In the genomic region with DNA sequence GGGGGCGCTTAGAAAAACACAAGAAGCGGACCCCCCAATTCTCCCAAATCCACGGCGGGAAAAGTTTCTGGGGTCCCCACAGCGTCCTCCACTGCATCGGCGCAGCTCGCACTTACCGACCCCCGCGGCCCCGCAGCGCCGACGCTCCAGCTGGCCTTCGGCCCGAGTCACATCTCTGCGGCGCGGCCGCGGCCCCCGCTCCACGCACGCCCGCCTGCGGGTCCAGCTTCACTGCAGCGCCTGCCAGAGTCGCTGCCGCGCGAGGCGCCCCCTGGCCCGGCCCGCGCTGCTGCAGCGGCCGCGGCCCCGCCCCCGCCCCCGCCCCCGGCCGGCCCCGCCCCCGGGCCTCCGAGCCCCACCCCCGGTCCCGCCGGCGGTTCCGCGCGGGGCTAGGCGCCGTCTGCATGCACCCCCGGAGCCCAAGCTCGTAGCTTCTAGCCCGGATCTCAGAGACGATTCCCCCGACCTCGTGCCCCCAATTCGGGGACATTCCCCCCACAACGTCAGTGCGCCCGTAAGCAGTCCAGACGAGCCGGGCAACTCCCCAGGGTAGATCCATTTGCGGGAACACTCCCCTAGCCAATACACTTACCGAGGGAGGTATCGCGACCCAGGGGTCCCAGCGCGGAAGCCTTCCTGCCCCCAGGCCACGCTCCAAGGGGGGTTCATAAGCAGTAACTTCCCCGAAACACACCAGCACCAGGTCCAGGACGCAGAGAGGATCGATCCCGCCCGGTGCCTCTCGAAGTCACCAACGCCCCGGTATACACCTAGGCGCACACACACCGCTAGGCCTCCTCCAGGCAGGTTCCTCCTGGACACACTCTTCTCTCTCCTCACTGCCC, we compare ENCODE assay signal across 8 cellular contexts. TPM values are rescaled to one million over a fixed set of nuclear protein-coding genes. Genes with fewer than 3 reads are reported as not detected.
DNase-seq lines count a peak whose midpoint lies in the region; ATAC-seq and TF ChIP-seq lines count a peak whose summit lies in the region.

A gene with protein sequence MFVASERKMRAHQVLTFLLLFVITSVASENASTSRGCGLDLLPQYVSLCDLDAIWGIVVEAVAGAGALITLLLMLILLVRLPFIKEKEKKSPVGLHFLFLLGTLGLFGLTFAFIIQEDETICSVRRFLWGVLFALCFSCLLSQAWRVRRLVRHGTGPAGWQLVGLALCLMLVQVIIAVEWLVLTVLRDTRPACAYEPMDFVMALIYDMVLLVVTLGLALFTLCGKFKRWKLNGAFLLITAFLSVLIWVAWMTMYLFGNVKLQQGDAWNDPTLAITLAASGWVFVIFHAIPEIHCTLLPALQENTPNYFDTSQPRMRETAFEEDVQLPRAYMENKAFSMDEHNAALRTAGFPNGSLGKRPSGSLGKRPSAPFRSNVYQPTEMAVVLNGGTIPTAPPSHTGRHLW (minus strand): TSS at position 238 of the 845 bp plus-strand sequence. CDS start 12,003 bp downstream, outside the sequence.

- H2AFZ ChIP-seq in KMS-11 (ENCODE audit: low read depth): peak within 1 kb of the TSS; percentile 92

- no peak for ATAC-seq in GM18498 (IDR thresholded peaks at IDR 0.05; ENCODE audit: unreplicated experiment)
- ATAC-seq in HG03039 (IDR thresholded peaks at IDR 0.05; ENCODE audit: unreplicated experiment): no peak

- H3K79me2 ChIP-seq in KMS-11 (ENCODE audit: insufficient read depth, low read depth): no peaks in the 10 kb centered on the region

- H3K9me3 ChIP-seq in CD4-positive, alpha-beta memory T cell (ENCODE audit: control insufficient read depth in 1 of 2, low read length in 2 of 2): no peaks in the 10 kb centered on the region

- TF ChIP-seq CTCF in KMS-11 (conservative IDR thresholded peaks at IDR 0.05; ENCODE audit: low read depth, low read length): no peak

- no peaks in the 10 kb centered on the region for H4K20me1 ChIP-seq in KMS-11 (ENCODE audit: insufficient read depth)

- peak within 1 kb of the TSS; percentile 71; the same call in 1 of the 2 replicates for H3K4me2 ChIP-seq in KMS-11

- H3K4me3 ChIP-seq in CD4-positive, alpha-beta memory T cell (ENCODE audit: low read length in 2 of 2): peak within 1 kb of the TSS in 1 of 2 donors; percentile 76
- no peak within 1 kb of the TSS for H3K4me3 ChIP-seq in KMS-11 (IDR thresholded peaks at IDR 0.05; ENCODE audit: insufficient read depth, low read depth, low read length)

- H3K27ac Mint-ChIP-seq in CD4-positive, alpha-beta memory T cell: peak within 1 kb of the TSS; percentile 25 to 89 (median 70)

- peaks cover 24% of the 10 kb centered on the region for H3K4me1 ChIP-seq in CD4-positive, alpha-beta memory T cell (ENCODE audit: insufficient read depth, low read length)
- H3K4me1 ChIP-seq in KMS-11 (ENCODE audit: low read depth, poor library complexity, severe bottlenecking): peaks cover 8% of the 10 kb centered on the region

- peaks cover 0 to 2% of the 10 kb centered on the region in 2 donors for H3K36me3 Mint-ChIP-seq in CD4-positive, alpha-beta memory T cell

- intact Hi-C loops in CD4-positive, alpha-beta memory T cell (cut with micrococcal nuclease): loop anchor here (5.0 kb wide), 1 partner anchor 798 kb away; no protein-coding TSS in a partner anchor

- H3K9ac ChIP-seq in KMS-11: peak within 1 kb of the TSS; percentile 42; the same call in 1 of the 2 replicates

- POLR2A ChIA-PET in CD4-positive, alpha-beta memory T cell (lab: Charles Lee; ENCODE audit: partially characterized antibody): interaction anchor here (0.9 to 1.5 kb wide), 4 partner anchors 167 to 329 kb away, joined by 3 to 14 read pairs (median 4); a partner anchor contains a TSS

- H3K36me3 ChIP-seq in CD4-positive, alpha-beta memory T cell (ENCODE audit: insufficient read depth, low read length): no peaks in the 10 kb centered on the region
- no peaks in the 10 kb centered on the region for H3K36me3 ChIP-seq in KMS-11 (ENCODE audit: insufficient read depth)

- no peak within 1 kb of the TSS for H3K27ac ChIP-seq in CD4-positive, alpha-beta memory T cell (ENCODE audit: low read depth, low read length)
- H3K27ac ChIP-seq in KMS-11 (no peak within 1 kb of the TSS), cingulate gyrus (ENCODE audit: low read depth, low read length) (peak within 1 kb of the TSS; percentile 94)

- peaks cover 12% of the 10 kb centered on the region for H3K27me3 ChIP-seq in CD4-positive, alpha-beta memory T cell (ENCODE audit: insufficient read depth, low read length)
- no peaks in the 10 kb centered on the region for H3K27me3 ChIP-seq in KMS-11 (ENCODE audit: insufficient read depth, low read depth)

- CTCF ChIA-PET in CD4-positive, alpha-beta memory T cell (lab: Charles Lee; ENCODE audit: partially characterized antibody): interaction anchor here (1.2 to 9.6 kb wide), 4 partner anchors 188 to 328 kb away, joined by 7 to 188 read pairs (median 61); a partner anchor contains a TSS

- no peaks in the 10 kb centered on the region for H3K9me3 Mint-ChIP-seq in CD4-positive, alpha-beta memory T cell

- peaks cover 15 to 30% (median 23%) of the 10 kb centered on the region in 4 donors for H3K4me1 Mint-ChIP-seq in CD4-positive, alpha-beta memory T cell

- peak within 1 kb of the TSS; percentile 82 to 94 (median 88) for H3K4me3 Mint-ChIP-seq in CD4-positive, alpha-beta memory T cell

- DNase-seq in CD4-positive, alpha-beta memory T cell: peak; percentile 43 to 72 (median 56)
- DNase-seq in activated CD4-positive, CD25-positive, alpha-beta regulatory T cell treated with anti-CD3 and anti-CD28 coated beads, Interleukin-2, amount 50 U/mL, for 72 hours: peak; percentile 41
- peak; percentile 80 for DNase-seq in left kidney (ENCODE audit: low read depth, low spot score)
- peak; percentile 48 for DNase-seq in stimulated activated CD4-positive, alpha-beta T cell treated with anti-CD3 and anti-CD28 coated beads, Interleukin-15, amount 100 ng/mL, for 24 hours

- peaks cover 7 to 32% of the 10 kb centered on the region in 2 donors for H3K27me3 Mint-ChIP-seq in CD4-positive, alpha-beta memory T cell

RNA-seq across cellular contexts. Expression of the gene that starts here (rescaled TPM):
- not detected for total RNA-seq in CD4-positive, alpha-beta memory T cell
- 1 to 10 TPM; 1.7 to 2.4 TPM for polyA plus RNA-seq in CD4-positive, alpha-beta memory T cell
